In the genomic region with DNA sequence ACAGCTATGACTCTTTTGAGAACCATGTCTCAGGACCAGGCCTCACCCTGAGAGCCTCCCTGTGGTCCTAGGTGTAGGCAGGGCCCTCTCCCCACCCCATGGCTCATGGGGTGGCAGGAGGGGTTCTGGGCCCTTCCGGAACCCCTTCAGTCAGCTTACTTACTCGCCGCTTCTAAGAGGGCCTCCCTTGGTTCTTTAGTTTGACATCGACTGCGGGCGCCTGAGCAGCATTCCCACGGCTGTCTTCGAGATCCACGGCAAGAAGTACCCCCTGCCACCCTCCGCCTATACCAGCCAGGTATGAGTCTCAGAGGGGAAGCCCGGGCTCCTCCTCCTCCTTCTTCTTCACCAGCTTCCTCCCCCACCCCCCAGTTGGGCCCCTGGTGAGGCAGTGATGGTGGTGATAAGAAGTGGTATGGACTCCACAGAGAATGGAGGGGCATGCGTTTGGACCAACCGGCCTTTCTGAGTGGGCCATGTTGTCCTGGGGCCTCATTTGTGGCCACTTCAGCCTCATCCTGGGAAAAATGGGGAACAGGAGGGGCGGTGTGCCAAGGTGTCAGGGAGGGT, we compare ENCODE assay signal across 26 cellular contexts. TPM values are rescaled to one million over a fixed set of nuclear protein-coding genes. Genes with fewer than 3 reads are reported as not detected.
A peak's percentile ranks its signal among the peaks of the same experiment; 100 is the strongest.
DNase-seq lines count a peak whose midpoint lies in the region; ATAC-seq, FAIRE-seq and TF ChIP-seq lines count a peak whose summit lies in the region.
"Had no signal": no experiment of that assay in that cellular context is flagged by ENCODE, and none has a peak within 500 bp of the region (broad histone marks: within the 10 kb centered on the region; RNA-seq: fewer than 3 reads in every experiment).

No MANE protein-coding gene starts in this region.

- H3K4ac ChIP-seq in H1 (replicated peaks; ENCODE audit: insufficient read length, low read depth, low read length): no peak overlapping the region

- no peak overlapping the region for H2BK5ac ChIP-seq in H1 (ENCODE audit: low read depth, low read length)

- 90% methylated on average over 11 of the region's 14 CpGs; no CpG with 5 or more reads in 1 of the 2 experiments for WGBS in H1 (ENCODE audit: extremely low coverage in 1 of 2, insufficient coverage in 1 of 2, insufficient read length in 1 of 2, insufficient replicate concordance in 2 of 2, low coverage in 1 of 2, low lambda C conversion rate in 2 of 2, missing lambda C conversion rate in 1 of 2), 2 experiments

- no peak for TF ChIP-seq RAD21 in H1 (IDR thresholded peaks at IDR 0.05 in 1 of 2, conservative IDR thresholded peaks at IDR 0.05 in 1 of 2; ENCODE audit: low read depth in 2 of 2, low read length in 2 of 2)

- no peak overlapping the region for H3K4me3 Mint-ChIP-seq in stimulated activated naive CD8-positive, alpha-beta T cell treated with anti-CD3 and anti-CD28 coated beads, Interleukin-15, amount 100 ng/mL, for 72 hours
- H3K4me3 Mint-ChIP-seq in WTC11: no peak overlapping the region
- no peak overlapping the region for H3K4me3 Mint-ChIP-seq in CD8-positive, alpha-beta memory T cell
- H3K4me3 Mint-ChIP-seq: CD14-positive monocyte; CD4-positive, alpha-beta memory T cell had no signal

- no peak overlapping the region for H3K27ac Mint-ChIP-seq in stimulated activated naive CD8-positive, alpha-beta T cell treated with anti-CD3 and anti-CD28 coated beads, Interleukin-15, amount 100 ng/mL, for 72 hours
- H3K27ac Mint-ChIP-seq in WTC11: no peak overlapping the region
- H3K27ac Mint-ChIP-seq in CD8-positive, alpha-beta memory T cell: no peak overlapping the region
- H3K27ac Mint-ChIP-seq: CD14-positive monocyte; CD4-positive, alpha-beta memory T cell had no signal

- no peaks in the 10 kb centered on the region for H3K36me3 Mint-ChIP-seq in WTC11
- H3K36me3 Mint-ChIP-seq in CD8-positive, alpha-beta memory T cell: no peaks in the 10 kb centered on the region
- H3K36me3 Mint-ChIP-seq: CD14-positive monocyte; CD4-positive, alpha-beta memory T cell had no signal

- no peak overlapping the region for H4K5ac ChIP-seq in H1 (ENCODE audit: insufficient read length, low read depth, low read length)

- TF ChIP-seq CTCF in WTC11 (IDR thresholded peaks at IDR 0.05) (no peak), H1 (IDR thresholded peaks at IDR 0.05; ENCODE audit: control extremely low read depth in 1 of 3, insufficient read depth in 1 of 3, low read depth in 1 of 3, low read length in 3 of 3) (no peak)

- peak; percentile 29 for ATAC-seq in stimulated activated naive CD8-positive, alpha-beta T cell treated with anti-CD3 and anti-CD28 coated beads, Interleukin-15, amount 100 ng/mL, for 72 hours
- no peak for ATAC-seq in stimulated activated naive CD8-positive, alpha-beta T cell treated with anti-CD3 and anti-CD28 coated beads, Interleukin-15, Interleukin-2, amounts not matched to agents 100 U/mL and 50 U/mL, for 24 hours
- ATAC-seq in WTC11: no peak
- ATAC-seq in GM21825 (IDR thresholded peaks at IDR 0.05; ENCODE audit: unreplicated experiment): no peak
- ATAC-seq: GM12878, HCT116 had no signal

- no peak overlapping the region for H3K4me2 ChIP-seq in H1 (ENCODE audit: insufficient read depth in 1 of 2, low read depth in 2 of 2, low read length in 2 of 2)
- H3K4me2 ChIP-seq: BLaER1 had no signal

- no peaks in the 10 kb centered on the region for H4K20me1 ChIP-seq in H1 (replicated peaks in 1 of 2; ENCODE audit: control insufficient read depth in 1 of 2, insufficient read depth in 2 of 2, low read length in 2 of 2)
- H4K20me1 ChIP-seq: BLaER1 had no signal

- H3K9ac ChIP-seq in H1 (replicated peaks in 1 of 4; ENCODE audit: extremely low read depth in 1 of 4, low read depth in 3 of 4, low read length in 3 of 4): no peak overlapping the region
- H3K9ac ChIP-seq: BLaER1, GM23248 had no signal

- no peak overlapping the region for H3K14ac ChIP-seq in H1 (ENCODE audit: insufficient read length)

- TF ChIP-seq EP300 in H1 (IDR thresholded peaks at IDR 0.05; ENCODE audit: borderline replicate concordance in 1 of 2, low read depth in 2 of 2, low read length in 2 of 2): no peak

- FAIRE-seq in H1 (lab: Jason Lieb, UNC): no peak
- FAIRE-seq: GM12878, H54, HTR-8/SVneo had no signal

- H3K9me3 Mint-ChIP-seq in stimulated activated naive CD8-positive, alpha-beta T cell treated with anti-CD3 and anti-CD28 coated beads, Interleukin-15, amount 100 ng/mL, for 72 hours: no peaks in the 10 kb centered on the region
- H3K9me3 Mint-ChIP-seq in WTC11: no peaks in the 10 kb centered on the region
- H3K9me3 Mint-ChIP-seq in CD8-positive, alpha-beta memory T cell: no peaks in the 10 kb centered on the region
- H3K9me3 Mint-ChIP-seq: CD14-positive monocyte; CD4-positive, alpha-beta memory T cell had no signal

- no peaks in the 10 kb centered on the region for H3K27me3 ChIP-seq in H1 (replicated peaks in 1 of 4; ENCODE audit: control insufficient read depth in 3 of 4, extremely low read depth in 1 of 4, insufficient read depth in 3 of 4, low read length in 3 of 4)
- no peaks in the 10 kb centered on the region for H3K27me3 ChIP-seq in CD8-positive, alpha-beta memory T cell (ENCODE audit: insufficient read depth, low read length, poor library complexity, severe bottlenecking)
- H3K27me3 ChIP-seq: BLaER1 had no signal

- H3K23ac ChIP-seq in H1 (ENCODE audit: insufficient read length): no peak overlapping the region

- H4K91ac ChIP-seq in H1 (replicated peaks; ENCODE audit: insufficient read length, low read length): peak overlapping the region; percentile 32

- H3K4me3 ChIP-seq in H1 (ENCODE audit: extremely low read depth in 1 of 4, insufficient read depth in 2 of 4, low read depth in 3 of 4, low read length in 4 of 4): no peak overlapping the region
- H3K4me3 ChIP-seq in CD8-positive, alpha-beta memory T cell (ENCODE audit: low read length): no peak overlapping the region
- H3K4me3 ChIP-seq: BLaER1, GM12878, GM23248 had no signal

- POLR2A ChIA-PET in WTC11 (lab: Charles Lee) (no interaction called here), H1 (lab: Charles Lee; ENCODE audit: partially characterized antibody) (no interaction called here)
- POLR2A ChIA-PET in CD8-positive, alpha-beta memory T cell (lab: Charles Lee): no interaction called here

- H3K9me3 ChIP-seq in H1 (ENCODE audit: insufficient read depth in 2 of 2, low read depth in 1 of 2, low read length in 1 of 2): no peaks in the 10 kb centered on the region
- H3K9me3 ChIP-seq in CD8-positive, alpha-beta memory T cell (ENCODE audit: low read length): no peaks in the 10 kb centered on the region
- H3K9me3 ChIP-seq: BLaER1 had no signal

- no peaks in the 10 kb centered on the region for H3K36me3 ChIP-seq in H1 (ENCODE audit: control insufficient read depth in 2 of 4, insufficient read depth in 4 of 4, low read length in 3 of 4)
- no peaks in the 10 kb centered on the region for H3K36me3 ChIP-seq in CD8-positive, alpha-beta memory T cell (ENCODE audit: insufficient read depth, low read length)
- H3K36me3 ChIP-seq: BLaER1 had no signal

- H3K4me1 Mint-ChIP-seq in stimulated activated naive CD8-positive, alpha-beta T cell treated with anti-CD3 and anti-CD28 coated beads, Interleukin-15, amount 100 ng/mL, for 72 hours: peaks cover 6% of the 10 kb centered on the region
- H3K4me1 Mint-ChIP-seq in WTC11: peaks cover 15% of the 10 kb centered on the region
- H3K4me1 Mint-ChIP-seq in CD8-positive, alpha-beta memory T cell: no peaks in the 10 kb centered on the region
- H3K4me1 Mint-ChIP-seq: CD4-positive, alpha-beta memory T cell had no signal

- H2BK12ac ChIP-seq in H1 (ENCODE audit: low read depth, low read length): no peak overlapping the region

- no peaks in the 10 kb centered on the region for H3K23me2 ChIP-seq in H1 (ENCODE audit: low read depth, low read length)

- no peak overlapping the region for H3K18ac ChIP-seq in H1 (ENCODE audit: extremely low read depth, low read length)

- H2BK15ac ChIP-seq in H1 (ENCODE audit: low read length): no peak overlapping the region

- H2AFZ ChIP-seq in H1 (ENCODE audit: low read length): no peak overlapping the region
- H2AFZ ChIP-seq: GM23248 had no signal

- no peak for TF ChIP-seq POLR2A in H1 (IDR thresholded peaks at IDR 0.05; ENCODE audit: control extremely low read depth in 1 of 2, low read depth in 2 of 2, low read length in 2 of 2)
- no peak for TF ChIP-seq POLR2A in erythroblast (IDR thresholded peaks at IDR 0.05; ENCODE audit: low read length)

- no peak for DNase-seq in stimulated activated naive CD8-positive, alpha-beta T cell treated with anti-CD3 and anti-CD28 coated beads, Interleukin-15, amount 100 ng/mL, for 72 hours
- DNase-seq in stimulated activated naive CD8-positive, alpha-beta T cell treated with anti-CD3 and anti-CD28 coated beads, Interleukin-15, Interleukin-2, amounts not matched to agents 100 U/mL and 50 U/mL, for 24 hours: no peak
- DNase-seq in WTC11 (ENCODE audit: low spot score): no peak
- DNase-seq in H1 (ENCODE audit: low read depth in 1 of 2, low spot score in 2 of 2): no peak
- DNase-seq in erythroblast (lab: John Stamatoyannopoulos, UW): no peak
- no peak for DNase-seq in CD8-positive, alpha-beta memory T cell
- DNase-seq: 8988T; CD4-positive, alpha-beta memory T cell; COR-L47; DMS 273 treated with DMSO at 0.1 percent for 48 hours; DMS53; DND-41; EL; GM23248; IMR-90 had no signal

- no peak overlapping the region for H2BK20ac ChIP-seq in H1 (ENCODE audit: low read length)

- H3K79me2 ChIP-seq in H1 (ENCODE audit: control insufficient read depth in 1 of 2, insufficient read depth in 2 of 2, low read length in 2 of 2): no peaks in the 10 kb centered on the region

- peaks cover 4 to 15% (median 7%) of the 10 kb centered on the region in 4 experiments; a peak in 6 of 7 replicates for H3K4me1 ChIP-seq in H1 (replicated peaks in 1 of 4; ENCODE audit: control insufficient read depth in 3 of 4, insufficient read depth in 4 of 4, low read length in 3 of 4)
- no peaks in the 10 kb centered on the region for H3K4me1 ChIP-seq in CD8-positive, alpha-beta memory T cell (ENCODE audit: insufficient read depth, low read length)

- no peak overlapping the region for H4K8ac ChIP-seq in H1 (ENCODE audit: extremely low read depth, insufficient read depth, low read length)

- no peaks in the 10 kb centered on the region for H3K79me1 ChIP-seq in H1 (ENCODE audit: low read depth, low read length)

- H3K27me3 Mint-ChIP-seq in stimulated activated naive CD8-positive, alpha-beta T cell treated with anti-CD3 and anti-CD28 coated beads, Interleukin-15, amount 100 ng/mL, for 72 hours: peaks cover 12% of the 10 kb centered on the region
- H3K27me3 Mint-ChIP-seq in WTC11 (ENCODE audit: low read depth): no peaks in the 10 kb centered on the region; the same call in 1 of the 2 replicates
- H3K27me3 Mint-ChIP-seq in CD8-positive, alpha-beta memory T cell: peaks cover 9 to 21% of the 10 kb centered on the region in 2 donors

- H2BK120ac ChIP-seq in H1 (replicated peaks; ENCODE audit: low read depth, low read length): no peak overlapping the region

- H2AK5ac ChIP-seq in H1 (ENCODE audit: low read depth, low read length): no peak overlapping the region

- CTCF ChIA-PET in WTC11 (lab: Charles Lee) (interaction anchor here (0.8 to 1.1 kb wide), 4 partner anchors 30 to 293 kb away, joined by 3 to 6 read pairs (median 4); no protein-coding TSS in a partner anchor), H1 (lab: Charles Lee; ENCODE audit: partially characterized antibody) (interaction anchor here (0.6 to 1.0 kb wide), 4 partner anchors 9 to 82 kb away, joined by 3 to 4 read pairs (median 3); no protein-coding TSS in a partner anchor)
- CTCF ChIA-PET in CD8-positive, alpha-beta memory T cell (lab: Charles Lee): no interaction called here

- no peak overlapping the region for H3K56ac ChIP-seq in H1 (replicated peaks; ENCODE audit: insufficient read length, low read depth, low read length)

- H3K27ac ChIP-seq in H1 (ENCODE audit: low read depth, low read length) (no peak overlapping the region), temporal lobe (ENCODE audit: low read depth, low read length) (peak overlapping the region; percentile 92)
- no peak overlapping the region for H3K27ac ChIP-seq in CD8-positive, alpha-beta memory T cell (ENCODE audit: low read depth, low read length)
- H3K27ac ChIP-seq: BLaER1, GM23248 had no signal

RNA-seq across cellular contexts. Expression of gene KCNA10, which starts 28.9 kb away (rescaled TPM):
- not detected in 3 replicates for total RNA-seq in WTC11 (2021)
- not detected in 2 replicates for total RNA-seq in H1 (2021; fragmentation: NEBNext Ultra II Directional; extraction: Animal tissue kit (Norgen Biotek cat#: 25700))
- not detected in 2 replicates for polyA plus RNA-seq in H1 (2011; rRNA removed)
- polyA plus RNA-seq in H1 (2011; cell fraction: cytosol; rRNA removed): not detected
- polyA plus RNA-seq in H1 (2011; cell fraction: nucleus; rRNA removed): not detected
- not detected in 4 replicates for polyA plus RNA-seq in H1 (2012, experiment 1 of 2)
- not detected for polyA plus RNA-seq in H1 (2012, experiment 2 of 2)
- polyA plus RNA-seq in H1 (2013, experiment 1 of 2): not detected
- polyA plus RNA-seq in H1 (2013, experiment 2 of 2): not detected
- not detected in 2 replicates for polyA minus RNA-seq in H1 (2011; rRNA and poly(A)+ RNA removed)
- polyA minus RNA-seq in H1 (2011; cell fraction: cytosol; rRNA and poly(A)+ RNA removed): not detected
- not detected for polyA minus RNA-seq in H1 (2011; cell fraction: nucleus; rRNA and poly(A)+ RNA removed)
- not detected for total RNA-seq in temporal lobe
- total RNA-seq in CD8-positive, alpha-beta memory T cell: not detected
- not detected for polyA plus RNA-seq in CD8-positive, alpha-beta memory T cell
- total RNA-seq: A673; CD4-positive, alpha-beta memory T cell; G401; GM12878; GM23248; IMR-90 had no signal
- polyA plus RNA-seq: AG04450; CD14-positive monocyte; CD4-positive, alpha-beta memory T cell; GM12878; GM23248; IMR-90 had no signal

RNA-seq across cellular contexts. Expression of gene PROK1, which starts 39.1 kb away (rescaled TPM):
- total RNA-seq in WTC11 (2021): not detected in 3 replicates
- not detected in 2 replicates for total RNA-seq in H1 (2021; fragmentation: NEBNext Ultra II Directional; extraction: Animal tissue kit (Norgen Biotek cat#: 25700))
- 0.12 and 0.20 TPM in 2 replicates for polyA plus RNA-seq in H1 (2011; rRNA removed)
- polyA plus RNA-seq in H1 (2011; cell fraction: cytosol; rRNA removed): not detected
- polyA plus RNA-seq in H1 (2011; cell fraction: nucleus; rRNA removed): 0.24 TPM
- polyA plus RNA-seq in H1 (2012, experiment 1 of 2): 0.13 TPM in 1 of 4 replicates, not detected in the others
- not detected for polyA plus RNA-seq in H1 (2012, experiment 2 of 2)
- polyA plus RNA-seq in H1 (2013, experiment 1 of 2): not detected
- not detected for polyA plus RNA-seq in H1 (2013, experiment 2 of 2)
- 0.25 TPM in 1 of 2 replicates, not detected in the other for polyA minus RNA-seq in H1 (2011; rRNA and poly(A)+ RNA removed)
- not detected for polyA minus RNA-seq in H1 (2011; cell fraction: cytosol; rRNA and poly(A)+ RNA removed)
- not detected for polyA minus RNA-seq in H1 (2011; cell fraction: nucleus; rRNA and poly(A)+ RNA removed)
- total RNA-seq in temporal lobe: under 0.01 TPM
- not detected for total RNA-seq in CD8-positive, alpha-beta memory T cell
- polyA plus RNA-seq in CD8-positive, alpha-beta memory T cell: not detected
- total RNA-seq: A673; CD4-positive, alpha-beta memory T cell; G401; GM12878; GM23248; IMR-90 had no signal
- polyA plus RNA-seq: AG04450; CD14-positive monocyte; CD4-positive, alpha-beta memory T cell; GM12878; GM23248; IMR-90 had no signal
